ENCODE assay signal across 17 cellular contexts in the genomic region with DNA sequence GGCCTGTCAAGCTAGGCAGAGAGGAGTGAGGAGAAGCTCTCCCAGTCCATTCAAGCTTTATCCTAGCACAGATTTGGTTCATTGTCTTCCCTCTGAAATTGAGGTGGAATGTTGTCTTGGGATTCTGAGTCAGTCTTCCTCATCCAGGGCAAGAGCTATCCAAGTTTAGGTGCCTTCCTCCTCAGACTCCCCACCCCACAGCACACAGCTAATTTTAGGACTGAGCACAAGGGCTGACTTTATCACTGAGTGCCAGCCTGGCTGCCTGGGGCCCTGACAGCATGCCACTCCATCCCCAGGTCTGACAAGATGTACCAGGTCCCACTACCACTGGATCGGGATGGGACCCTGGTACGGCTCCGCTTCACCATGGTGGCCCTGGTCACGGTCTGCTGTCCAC. TPM values are rescaled to one million over a fixed set of nuclear protein-coding genes. Genes with fewer than 3 reads are reported as not detected.
"Had no signal": no experiment of that assay in that cellular context is flagged by ENCODE, and none has a peak within 500 bp of the region (broad histone marks: within the 10 kb centered on the region; RNA-seq: fewer than 3 reads in every experiment).

No MANE protein-coding gene starts in this region.

- DNase-seq: activated CD4-positive, alpha-beta T cell treated with anti-CD3 and anti-CD28 coated beads for 1 hour; activated CD4-positive, alpha-beta T cell treated with anti-CD3 and anti-CD28 coated beads, Interleukin-2, amount 50 U/mL, for 4 hours; activated naive CD4-positive, alpha-beta T cell treated with anti-CD3 and anti-CD28 coated beads, Interleukin-2, amount 10 ng/mL, durations not matched to agents 7 days and 5 days; activated T-cell treated with anti-CD3 and anti-CD28 coated beads, Interleukin-2, amount 50 U/mL, for 24 hours; dermis blood vessel endothelial cell; effector memory CD8-positive, alpha-beta T cell; pancreas; stimulated activated CD4-positive, alpha-beta T cell treated with anti-CD3 and anti-CD28 coated beads, Interleukin-4, amount 100 ng/mL, for 24 hours; stimulated activated naive CD4-positive, alpha-beta T cell; T-helper 9 cell; tibial artery; uterus had no signal

- H3K36me3 ChIP-seq: ascending aorta, breast epithelium, pancreas, tibial artery, uterus had no signal

- H3K4me3 ChIP-seq: ascending aorta, breast epithelium, pancreas, skin epidermis, tibial artery, uterus had no signal

- H3K27me3 Mint-ChIP-seq: activated naive CD4-positive, alpha-beta T cell treated with anti-CD3 and anti-CD28 coated beads, Interleukin-2, amount 10 ng/mL, durations not matched to agents 7 days and 5 days; activated T-cell treated with anti-CD3 and anti-CD28 coated beads, Interleukin-2, amount 50 U/mL, for 24 hours; effector memory CD8-positive, alpha-beta T cell had no signal

- H3K27ac ChIP-seq: ascending aorta, breast epithelium, epithelial cell of prostate, pancreas, tibial artery, uterus had no signal

- H3K9me3 Mint-ChIP-seq: activated naive CD4-positive, alpha-beta T cell treated with anti-CD3 and anti-CD28 coated beads, Interleukin-2, amount 10 ng/mL, durations not matched to agents 7 days and 5 days; activated T-cell treated with anti-CD3 and anti-CD28 coated beads, Interleukin-2, amount 50 U/mL, for 24 hours; effector memory CD8-positive, alpha-beta T cell had no signal

- H3K27me3 ChIP-seq: ascending aorta, breast epithelium, pancreas, tibial artery, uterus had no signal

- H3K9me3 ChIP-seq: ascending aorta, breast epithelium, pancreas, tibial artery, uterus had no signal

- H3K4me1 ChIP-seq: pancreas had no signal

- H3K4me3 Mint-ChIP-seq: activated naive CD4-positive, alpha-beta T cell treated with anti-CD3 and anti-CD28 coated beads, Interleukin-2, amount 10 ng/mL, durations not matched to agents 7 days and 5 days; activated T-cell treated with anti-CD3 and anti-CD28 coated beads, Interleukin-2, amount 50 U/mL, for 24 hours; effector memory CD8-positive, alpha-beta T cell had no signal

- ATAC-seq: effector memory CD8-positive, alpha-beta T cell; pancreas had no signal

- H3K27ac Mint-ChIP-seq: activated naive CD4-positive, alpha-beta T cell treated with anti-CD3 and anti-CD28 coated beads, Interleukin-2, amount 10 ng/mL, durations not matched to agents 7 days and 5 days; activated T-cell treated with anti-CD3 and anti-CD28 coated beads, Interleukin-2, amount 50 U/mL, for 24 hours; effector memory CD8-positive, alpha-beta T cell had no signal

RNA-seq across cellular contexts. Expression of gene RHOG, which starts 29.8 kb away (rescaled TPM):
- polyA plus RNA-seq: neural cell had no signal
